ENCODE assay signal across 16 cellular contexts in the genomic region with DNA sequence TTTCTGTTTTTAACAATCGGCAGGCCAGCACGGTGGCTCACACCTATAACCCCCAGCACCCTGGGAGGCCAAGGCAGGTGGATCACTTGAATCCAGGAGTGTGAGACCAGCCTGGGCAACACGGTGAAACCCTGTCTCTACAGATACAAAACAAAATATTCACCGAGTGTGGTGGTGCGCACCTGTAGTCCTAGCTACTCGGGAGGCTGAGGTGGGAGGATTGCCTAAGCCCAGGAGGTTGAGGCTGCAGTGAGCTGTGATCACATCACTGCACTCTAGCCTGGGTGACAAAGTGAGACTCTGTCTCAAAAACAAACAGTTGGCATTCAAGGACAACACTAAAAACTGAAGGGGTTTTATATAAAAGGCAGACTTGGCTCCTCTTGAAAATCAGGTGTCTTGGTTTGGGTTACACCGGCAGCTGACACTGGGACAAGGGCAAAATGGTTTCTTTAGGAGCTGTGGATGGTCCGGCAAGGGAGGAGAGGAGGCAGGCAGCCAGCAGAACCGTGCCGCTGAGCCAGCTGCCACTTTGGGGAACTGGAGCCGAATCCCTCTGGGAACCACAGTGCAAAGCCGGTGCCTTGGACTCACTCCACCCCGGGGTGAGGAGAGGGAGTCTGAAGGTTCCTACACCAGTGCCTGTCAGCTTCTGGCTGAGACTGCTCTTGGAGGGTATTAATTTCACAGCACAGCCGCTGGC. TPM values are rescaled to one million over a fixed set of nuclear protein-coding genes. Genes with fewer than 3 reads are reported as not detected.
DNase-seq lines count a peak whose midpoint lies in the region; ATAC-seq and TF ChIP-seq lines count a peak whose summit lies in the region.
"Had no signal": no experiment of that assay in that cellular context is flagged by ENCODE, and none has a peak within 500 bp of the region (broad histone marks: within the 10 kb centered on the region; RNA-seq: fewer than 3 reads in every experiment).

No MANE protein-coding gene starts in this region.

- TF ChIP-seq EP300 in transverse colon (IDR thresholded peaks at IDR 0.05; ENCODE audit: low read depth) = no peak

- intact Hi-C loops in transverse colon (cut with DNase I; ENCODE audit: low total_unique reads) = no loop called here

- H3K4me1 ChIP-seq in transverse colon = peaks cover 0 to 33% (median 16%) of the 10 kb centered on the region in 4 donors

- H3K9me3 ChIP-seq in transverse colon = no peaks in the 10 kb centered on the region

- WGBS in transverse colon (ENCODE audit: low coverage in 1 of 2), 2 donors = 72% methylated on average over 13 of the region's 14 CpGs; no CpG with 5 or more reads in 1 of the 2 donors

- TF ChIP-seq POLR2A in transverse colon (IDR thresholded peaks at IDR 0.05) = no peak

- H3K4me3 ChIP-seq in coronary artery (peak overlapping the region; percentile 19), transverse colon (no peak overlapping the region)

- H3K36me3 ChIP-seq in transverse colon = no peaks in the 10 kb centered on the region

- no peak for TF ChIP-seq CTCF in coronary artery (IDR thresholded peaks at IDR 0.05)
- no peak for TF ChIP-seq CTCF in transverse colon (IDR thresholded peaks at IDR 0.05)

- peak overlapping the region; percentile 56 to 82 for H3K27ac ChIP-seq in coronary artery
- H3K27ac ChIP-seq in transverse colon = peak overlapping the region in 3 of 4 donors; percentile 19 to 29 (median 24)

- DNase-seq in NCI-H2107 treated with DMSO at 0.1 percent for 48 hours (lab: John Stamatoyannopoulos, UW; ENCODE audit: unreplicated experiment) = peak; percentile 5
- DNase-seq in NCI-H2107 (lab: John Stamatoyannopoulos, UW) = no peak
- no peak for DNase-seq in coronary artery (ENCODE audit: low spot score)
- DNase-seq in myocyte (ENCODE audit: low read depth) = peak; percentile 98
- DNase-seq in transverse colon = no peak
- no peak for DNase-seq in NCI-H128 (lab: John Stamatoyannopoulos, UW; ENCODE audit: unreplicated experiment)
- no peak for DNase-seq in HuH-7 (ENCODE audit: low spot score)
- DNase-seq: 8988T; activated CD4-positive, CD25-positive, alpha-beta regulatory T cell; activated CD8-positive, alpha-beta memory T cell treated with anti-CD3 and anti-CD28 coated beads, Interleukin-2, amount 50 U/mL, for 48 hours; activated naive CD8-positive, alpha-beta T cell treated with anti-CD3 and anti-CD28 coated beads for 36 hours; CD8-positive, alpha-beta T cell; GDM1; NCI-H1105 treated with DMSO at 0.1 percent for 48 hours; stimulated activated CD4-positive, alpha-beta T cell treated with anti-CD3 and anti-CD28 coated beads, Interleukin-2, amount 100 ng/mL, for 48 hours had no signal

- in situ Hi-C loops in transverse colon (cut with MboI; ENCODE audit: low pct_ligation_motif_present in 1 of 4, low pct_unique_long_range_greater_than_20kb in 1 of 4, low sequenced_read_pairs in 3 of 4) = no loop called here

- no peaks in the 10 kb centered on the region for H3K27me3 ChIP-seq in transverse colon

- ATAC-seq in HG03135 (IDR thresholded peaks at IDR 0.05; ENCODE audit: unreplicated experiment) = no peak
- ATAC-seq: CD8-positive, alpha-beta T cell had no signal

RNA-seq across cellular contexts. Expression of a gene that starts 52.6 kb away (rescaled TPM):
- total RNA-seq in myocyte = 49.3 and 57.5 TPM in 2 replicates
- 81.8 TPM for polyA plus RNA-seq in myocyte (2012)
- total RNA-seq in transverse colon = 10 to 100 TPM in 1 of 4 donors, 1 to 10 TPM in 3; 1.6 to 10.5 (median 3.9) TPM
- total RNA-seq: CD8-positive, alpha-beta T cell had no signal

Comparison
In these comparisons a context has a peak if more than half of its experiments do, and no peak if none do; other contexts are left out.
1. DNase-seq: peak in NCI-H2107 treated with DMSO at 0.1 percent for 48 hours (single experiment) and myocyte (single experiment); none in NCI-H2107 (single experiment), coronary artery (single experiment), transverse colon (single experiment), NCI-H128 (single experiment) and HuH-7 (single experiment).